7 cellular contexts compared by ENCODE assay signal in the genomic region with DNA sequence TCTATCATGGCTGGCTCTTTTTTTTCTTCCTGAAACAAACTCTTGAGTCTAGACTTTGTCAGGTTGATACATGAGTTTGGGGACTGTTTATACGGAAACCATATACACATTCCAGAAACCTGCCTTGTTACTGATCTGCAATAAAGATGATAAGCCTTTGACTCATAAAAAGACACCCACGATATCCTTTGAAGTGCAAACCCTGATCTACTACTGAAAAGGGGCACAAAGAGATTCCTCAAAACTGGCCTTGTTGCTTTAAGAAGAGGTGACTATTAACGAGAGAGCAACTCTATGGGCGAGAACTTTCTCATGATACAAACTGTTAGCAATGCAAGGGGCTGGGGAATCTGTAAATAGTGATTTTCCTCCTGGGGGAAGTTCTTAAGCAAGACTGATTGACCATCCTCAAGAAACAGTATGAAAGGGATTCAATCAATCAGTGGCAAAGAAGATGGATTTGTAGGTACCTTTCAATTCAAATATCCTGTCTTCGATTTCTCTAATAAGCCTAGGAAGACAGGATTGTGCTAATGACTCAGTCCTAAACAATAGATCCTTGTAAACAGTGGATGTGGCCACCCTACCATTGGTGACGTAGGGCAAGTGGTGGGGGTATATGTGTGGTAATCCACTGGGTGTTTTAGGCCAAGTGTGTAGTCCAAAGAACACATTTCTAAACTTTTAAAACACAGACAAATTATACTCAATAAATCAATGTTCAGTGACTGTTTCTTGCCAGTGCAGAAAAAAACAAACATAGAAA.
DNase-seq lines count a peak whose midpoint lies in the region; ATAC-seq, FAIRE-seq and TF ChIP-seq lines count a peak whose summit lies in the region.
"Not testable (repeated sequence)": the region's sequence is repeated elsewhere in the genome, so short reads cannot be mapped to it uniquely, and the experiment has no call there.

No MANE protein-coding gene starts in this region.

- H3K27ac Mint-ChIP-seq in activated CD4-positive, alpha-beta T cell treated with anti-CD3 and anti-CD28 coated beads for 36 hours = not testable (repeated sequence)

- H3K4me1 ChIP-seq in body of pancreas; rectal smooth muscle tissue (ENCODE audit: control insufficient read depth, insufficient read depth, low read length): not testable (repeated sequence)
- peaks cover 46% of the 10 kb centered on the region for H3K4me1 ChIP-seq in HepG2 (ENCODE audit: insufficient read depth, low read length)

- intact Hi-C loops in activated CD4-positive, alpha-beta T cell treated with anti-CD3 and anti-CD28 coated beads for 36 hours (cut with DNase I, micrococcal nuclease); body of pancreas (cut with DNase I): not testable (repeated sequence)
- intact Hi-C loops in HepG2 (cut with micrococcal nuclease; ENCODE audit: unreplicated experiment) = loop anchor here (10.0 kb wide), 2 partner anchors 61 to 199 kb away; no protein-coding TSS in a partner anchor

- BruUV-seq in HepG2 (replicated peaks; lab: Mats Ljungman, UMichigan) = TSS peak; percentile 84

- TF ChIP-seq POLR2A in body of pancreas (IDR thresholded peaks at IDR 0.05); HepG2 (IDR thresholded peaks at IDR 0.05; ENCODE audit: insufficient read depth in 1 of 2, low read depth in 2 of 2, low read length in 2 of 2): not testable (repeated sequence)

- CTCF ChIA-PET in activated CD4-positive, alpha-beta T cell treated with anti-CD3 and anti-CD28 coated beads for 36 hours (lab: Charles Lee); HepG2 (lab: Yijun Ruan, JAX; ENCODE audit: low intra/inter-chr PET ratio, low total read pairs): not testable (repeated sequence)

- not testable (repeated sequence) for H4K20me1 ChIP-seq in HepG2 (ENCODE audit: insufficient read depth, low read length)

- peak overlapping the region; percentile 59 for H3K9ac ChIP-seq in HepG2 (ENCODE audit: insufficient read depth, low read depth, low read length)
- not testable (repeated sequence) for H3K9ac ChIP-seq in rectal smooth muscle tissue (ENCODE audit: low read length)

- not testable (repeated sequence) for H3K27me3 Mint-ChIP-seq in activated CD4-positive, alpha-beta T cell treated with anti-CD3 and anti-CD28 coated beads for 36 hours

- H3K9me3 Mint-ChIP-seq in activated CD4-positive, alpha-beta T cell treated with anti-CD3 and anti-CD28 coated beads for 36 hours (ENCODE audit: low read depth) = not testable (repeated sequence)

- peak overlapping the region; percentile 60 for H3K4me2 ChIP-seq in HepG2 (ENCODE audit: low read depth, low read length)

- peaks cover 14% of the 10 kb centered on the region for H3K4me1 Mint-ChIP-seq in activated CD4-positive, alpha-beta T cell treated with anti-CD3 and anti-CD28 coated beads for 36 hours

- FAIRE-seq in HepG2 (lab: Jason Lieb, UNC) = not testable (repeated sequence)

- H3K27ac ChIP-seq in body of pancreas = peak overlapping the region in 1 of 4 donors; percentile 6
- peak overlapping the region; percentile 48 for H3K27ac ChIP-seq in HepG2 (ENCODE audit: extremely low read length, insufficient read depth, low read length)
- peak overlapping the region; percentile 37 for H3K27ac ChIP-seq in rectal smooth muscle tissue (ENCODE audit: low read depth, low read length)

- not testable (repeated sequence) for TF ChIP-seq CTCF in body of pancreas (IDR thresholded peaks at IDR 0.05); fibroblast of the aortic adventitia (IDR thresholded peaks at IDR 0.05; ENCODE audit: insufficient read depth, low read length); HepG2 (CRISPR knock-in tag; IDR thresholded peaks at IDR 0.05)

- in situ Hi-C loops in HepG2 (cut with HindIII; ENCODE audit: extremely low pct_ligation_motif_present, low pct_unique_long_range_greater_than_20kb) = not testable (repeated sequence)

- not testable (repeated sequence) for H3K4me3 ChIP-seq in body of pancreas; fibroblast of the aortic adventitia (ENCODE audit: low read depth, low read length); rectal smooth muscle tissue (ENCODE audit: low read length)
- H3K4me3 ChIP-seq in HepG2 (replicated peaks in 1 of 3; ENCODE audit: insufficient read depth in 1 of 3, low read depth in 2 of 3, low read length in 3 of 3) = peak overlapping the region in 1 of 3 experiments; percentile 29; a peak in 1 of 6 replicates

- not testable (repeated sequence) for H3K36me3 Mint-ChIP-seq in activated CD4-positive, alpha-beta T cell treated with anti-CD3 and anti-CD28 coated beads for 36 hours (ENCODE audit: low read depth)

- DNase-seq in Daoy (ENCODE audit: low read depth) = peak; percentile 43
- peak; percentile 27 for DNase-seq in NCI-H226
- not testable (repeated sequence) for DNase-seq in activated CD4-positive, alpha-beta T cell treated with anti-CD3 and anti-CD28 coated beads for 36 hours
- DNase-seq in body of pancreas = peak in 1 of 4 donors; percentile 14
- peak; percentile 40 for DNase-seq in fibroblast of the aortic adventitia (ENCODE audit: low read depth)
- DNase-seq in HepG2 (ENCODE audit: low spot score) = peak; percentile 86

- H3K79me2 ChIP-seq in HepG2 (ENCODE audit: insufficient read depth, low read length) = not testable (repeated sequence)

- not testable (repeated sequence) for H3K36me3 ChIP-seq in body of pancreas (replicated peaks in 1 of 2; ENCODE audit: insufficient read depth in 1 of 2, low read depth in 2 of 2); HepG2 (replicated peaks in 1 of 2; ENCODE audit: control insufficient read depth in 1 of 2, insufficient read depth in 2 of 2, low read length in 2 of 2); rectal smooth muscle tissue (ENCODE audit: control insufficient read depth, insufficient read depth, low read length)

- ATAC-seq in activated CD4-positive, alpha-beta T cell treated with anti-CD3 and anti-CD28 coated beads for 36 hours = peak; percentile 87
- peak; percentile 56 for ATAC-seq in body of pancreas
- ATAC-seq in HepG2 = peak; percentile 91

- 36 to 41% methylated on average over 6 of the region's 6 CpGs for WGBS in body of pancreas, 2 donors
- WGBS in HepG2 (ENCODE audit: low lambda C conversion rate) = 1% methylated on average over 6 of the region's 6 CpGs

- POLR2A ChIA-PET in activated CD4-positive, alpha-beta T cell treated with anti-CD3 and anti-CD28 coated beads for 36 hours (lab: Charles Lee) = not testable (repeated sequence)
- POLR2A ChIA-PET in HepG2 (lab: Yijun Ruan, JAX) = interaction anchor here (0.8 to 0.9 kb wide), 2 partner anchors 31 to 56 kb away, joined by 3 read pairs; no protein-coding TSS in a partner anchor

- H3K9me3 ChIP-seq in body of pancreas; HepG2 (ENCODE audit: low read length): not testable (repeated sequence)

- not testable (repeated sequence) for H2AFZ ChIP-seq in HepG2 (ENCODE audit: low read length)

- TF ChIP-seq RAD21 in HepG2 (CRISPR knock-in tag; IDR thresholded peaks at IDR 0.05) = not testable (repeated sequence)

- H3K27me3 ChIP-seq in body of pancreas; HepG2 (ENCODE audit: control insufficient read depth in 1 of 2, insufficient read depth in 2 of 2, low read length in 2 of 2); rectal smooth muscle tissue (ENCODE audit: control insufficient read depth, insufficient read depth, low read length): not testable (repeated sequence)

- not testable (repeated sequence) for H3K4me3 Mint-ChIP-seq in activated CD4-positive, alpha-beta T cell treated with anti-CD3 and anti-CD28 coated beads for 36 hours

- TF ChIP-seq EP300 in HepG2 (IDR thresholded peaks at IDR 0.05; ENCODE audit: low read depth in 2 of 2, low read length in 2 of 2) (peak; percentile 10 to 75; a peak in 2 of 4 replicates), HepG2 (CRISPR knock-in tag; IDR thresholded peaks at IDR 0.05; ENCODE audit: borderline replicate concordance) (0 out of 2 replicates have a peak, but pooled peaks have one; percentile 36)

TF ChIP-seq in HepG2, 621 proteins besides CTCF, POLR2A, EP300 and RAD21 (continues in another document):
- TF ChIP-seq IRF2 (CRISPR knock-in tag; IDR thresholded peaks at IDR 0.05) (0 out of 2 replicates have a peak, but pooled peaks have one; percentile 26), EHMT2 (IDR thresholded peaks at IDR 0.05; ENCODE audit: borderline replicate concordance, low read depth, low read length) (peak; percentile 63; the same call in 1 of the 2 replicates), SOX5 (CRISPR knock-in tag; IDR thresholded peaks at IDR 0.05; ENCODE audit: borderline replicate concordance) (peak; percentile 87), ZNF614 (CRISPR knock-in tag; IDR thresholded peaks at IDR 0.05; ENCODE audit: borderline replicate concordance) (0 out of 2 replicates have a peak, but pooled peaks have one; percentile 28), FOXO1 (CRISPR knock-in tag; IDR thresholded peaks at IDR 0.05) (peak; percentile 63; the same call in 1 of the 2 replicates), JUN (CRISPR knock-in tag; IDR thresholded peaks at IDR 0.05) (peak; percentile 56), BCL6 (CRISPR knock-in tag; IDR thresholded peaks at IDR 0.05) (peak; percentile 49; the same call in 1 of the 2 replicates), FOXJ3 (CRISPR knock-in tag; IDR thresholded peaks at IDR 0.05; ENCODE audit: borderline replicate concordance) (peak; percentile 48; the same call in 1 of the 2 replicates), FOSL2 (CRISPR knock-in tag; IDR thresholded peaks at IDR 0.05) (peak; percentile 85)
- TF ChIP-seq, protein P1, sequence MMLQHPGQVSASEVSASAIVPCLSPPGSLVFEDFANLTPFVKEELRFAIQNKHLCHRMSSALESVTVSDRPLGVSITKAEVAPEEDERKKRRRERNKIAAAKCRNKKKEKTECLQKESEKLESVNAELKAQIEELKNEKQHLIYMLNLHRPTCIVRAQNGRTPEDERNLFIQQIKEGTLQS (CRISPR knock-in tag; IDR thresholded peaks at IDR 0.05) = peak; percentile 23; the same call in 1 of the 2 replicates
